ENCODE assay signal across 9 cellular contexts in the genomic region with DNA sequence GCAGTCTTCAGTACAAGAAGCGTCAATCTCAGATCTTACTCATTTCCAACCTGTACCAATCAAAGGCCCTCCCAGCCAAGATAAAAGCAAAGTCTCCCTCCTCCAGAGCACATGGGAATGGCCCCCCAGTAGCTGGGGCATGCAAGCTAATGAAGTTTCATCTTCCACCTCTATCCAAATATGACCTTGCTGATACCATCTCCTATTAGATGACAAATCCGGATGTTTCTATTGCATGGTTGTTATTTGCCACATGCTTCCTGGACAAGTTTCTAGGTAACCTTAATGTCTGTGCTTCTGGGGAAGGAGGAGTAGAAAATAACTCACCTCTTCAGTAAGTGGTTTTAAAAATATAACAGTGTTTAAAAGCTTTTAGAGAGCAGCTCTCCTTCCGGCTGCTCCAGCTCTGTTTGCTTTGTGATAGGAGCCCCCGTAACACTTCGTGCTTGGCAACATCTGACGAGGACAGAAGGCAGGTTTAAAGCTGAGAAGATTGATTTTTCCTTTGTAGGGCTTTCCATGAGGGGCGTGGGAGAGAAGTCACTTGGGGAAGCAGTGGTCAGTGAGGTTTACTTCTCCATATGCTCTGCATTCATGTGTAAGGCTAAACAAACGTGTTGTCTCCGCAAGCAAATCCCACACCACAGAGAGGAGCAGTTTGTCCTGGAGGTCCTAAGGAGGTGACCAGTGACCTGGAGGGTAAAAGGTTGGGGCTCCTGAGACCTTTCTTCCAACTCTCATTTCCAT. TPM values are rescaled to one million over a fixed set of nuclear protein-coding genes. Genes with fewer than 3 reads are reported as not detected.
DNase-seq lines count a peak whose midpoint lies in the region; ATAC-seq and TF ChIP-seq lines count a peak whose summit lies in the region.
"Had no signal": no experiment of that assay in that cellular context is flagged by ENCODE, and none has a peak within 500 bp of the region (broad histone marks: within the 10 kb centered on the region; RNA-seq: fewer than 3 reads in every experiment).

No MANE protein-coding gene starts in this region.

- no peak for TF ChIP-seq POLR2A in vagina (IDR thresholded peaks at IDR 0.05)

- H3K36me3 ChIP-seq in vagina: no peaks in the 10 kb centered on the region

- peaks cover 62% of the 10 kb centered on the region for H3K4me1 ChIP-seq in vagina

- H3K27me3 Mint-ChIP-seq in natural killer cell treated with Interleukin-12 subunit alpha and Interleukin-12 subunit beta and Interleukin-15 and Interleukin-18, amount 100 ng/mL, for 72 hours: peaks cover 13 to 30% of the 10 kb centered on the region in 2 donors
- peaks cover 35 to 54% of the 10 kb centered on the region in 2 donors for H3K27me3 Mint-ChIP-seq in natural killer cell (ENCODE audit: low read depth in 2 of 2)

- no peaks in the 10 kb centered on the region for H3K9me3 Mint-ChIP-seq in natural killer cell treated with Interleukin-12 subunit alpha and Interleukin-12 subunit beta and Interleukin-15 and Interleukin-18, amount 100 ng/mL, for 72 hours
- H3K9me3 Mint-ChIP-seq in natural killer cell: no peaks in the 10 kb centered on the region

- DNase-seq in natural killer cell treated with Interleukin-12 subunit alpha and Interleukin-12 subunit beta and Interleukin-15 and Interleukin-18, amount 100 ng/mL, for 72 hours (ENCODE audit: low spot score): no peak
- no peak for DNase-seq in natural killer cell
- peak; percentile 51 for DNase-seq in amniotic epithelial cell (ENCODE audit: low read depth)
- peak; percentile 54 for DNase-seq in medulla oblongata (ENCODE audit: extremely low spot score)
- peak in 1 of 2 donors; percentile 79 for DNase-seq in vagina (ENCODE audit: extremely low spot score in 2 of 2)
- no peak for DNase-seq in activated effector memory CD4-positive, alpha-beta T cell treated with Interleukin-2 at 50 U/mL for 16 hours
- no peak for DNase-seq in NCI-H2107 treated with DMSO at 0.1 percent for 48 hours (lab: John Stamatoyannopoulos, UW; ENCODE audit: unreplicated experiment)
- DNase-seq: DND-41 had no signal

- peak overlapping the region; percentile 44 to 49 for H3K27ac Mint-ChIP-seq in natural killer cell treated with Interleukin-12 subunit alpha and Interleukin-12 subunit beta and Interleukin-15 and Interleukin-18, amount 100 ng/mL, for 72 hours
- H3K27ac Mint-ChIP-seq in natural killer cell: no peak overlapping the region

- H3K27ac ChIP-seq in vagina: peak overlapping the region; percentile 88

- H3K27me3 ChIP-seq in vagina: no peaks in the 10 kb centered on the region

- intact Hi-C loops in natural killer cell (cut with micrococcal nuclease): no loop called here
- intact Hi-C loops in vagina (cut with DNase I): no loop called here

- H3K4me1 Mint-ChIP-seq in natural killer cell treated with Interleukin-12 subunit alpha and Interleukin-12 subunit beta and Interleukin-15 and Interleukin-18, amount 100 ng/mL, for 72 hours (ENCODE audit: low read depth in 2 of 2): peaks cover 46 to 65% of the 10 kb centered on the region in 2 donors
- peaks cover 7 to 17% of the 10 kb centered on the region in 2 donors for H3K4me1 Mint-ChIP-seq in natural killer cell

- peak overlapping the region; percentile 48 for H3K4me3 Mint-ChIP-seq in natural killer cell treated with Interleukin-12 subunit alpha and Interleukin-12 subunit beta and Interleukin-15 and Interleukin-18, amount 100 ng/mL, for 72 hours
- no peak overlapping the region for H3K4me3 Mint-ChIP-seq in natural killer cell

- ATAC-seq in natural killer cell treated with Interleukin-12 subunit alpha and Interleukin-12 subunit beta and Interleukin-15 and Interleukin-18, amount 100 ng/mL, for 72 hours: no peak
- ATAC-seq in natural killer cell (no peak), HG03108 (IDR thresholded peaks at IDR 0.05; ENCODE audit: unreplicated experiment) (no peak)

- H3K36me3 Mint-ChIP-seq in natural killer cell treated with Interleukin-12 subunit alpha and Interleukin-12 subunit beta and Interleukin-15 and Interleukin-18, amount 100 ng/mL, for 72 hours: peaks cover 7% of the 10 kb centered on the region
- H3K36me3 Mint-ChIP-seq in natural killer cell: no peaks in the 10 kb centered on the region

- H3K9me3 ChIP-seq in vagina: no peaks in the 10 kb centered on the region

- H3K4me3 ChIP-seq in vagina: no peak overlapping the region

- TF ChIP-seq CTCF in natural killer cell (IDR thresholded peaks at IDR 0.05) (no peak), vagina (IDR thresholded peaks at IDR 0.05) (no peak)

RNA-seq across cellular contexts. Expression of a gene that starts 40.3 kb away (rescaled TPM):
- total RNA-seq in natural killer cell treated with Interleukin-12 subunit alpha and Interleukin-12 subunit beta and Interleukin-15 and Interleukin-18, amount 100 ng/mL, for 72 hours: 100 to 1,000 TPM; 109 to 408 TPM
- total RNA-seq in natural killer cell: 100 to 1,000 TPM in 1 of 3 donors, 10 to 100 TPM in 2; 59.2 to 102 (median 62.5) TPM
- 63.3 TPM for total RNA-seq in vagina

Comparison
In these comparisons a context has a peak if more than half of its experiments do, and no peak if none do; other contexts are left out.
1. H3K27ac Mint-ChIP-seq: peak in natural killer cell treated with Interleukin-12 subunit alpha and Interleukin-12 subunit beta and Interleukin-15 and Interleukin-18, amount 100 ng/mL, for 72 hours (2 of 2); none in natural killer cell (0 of 2).
2. DNase-seq: peak in amniotic epithelial cell (single experiment) and medulla oblongata (single experiment); none in natural killer cell treated with Interleukin-12 subunit alpha and Interleukin-12 subunit beta and Interleukin-15 and Interleukin-18, amount 100 ng/mL, for 72 hours (single experiment), natural killer cell (single experiment), activated effector memory CD4-positive, alpha-beta T cell treated with Interleukin-2 at 50 U/mL for 16 hours (single experiment) and NCI-H2107 treated with DMSO at 0.1 percent for 48 hours (single experiment).